In genomic region chr9:130343445-130343918, GRCh38 we compare ENCODE assay signal across 9 cellular contexts.
DNase-seq lines count a peak whose midpoint lies in the region; ATAC-seq and TF ChIP-seq lines count a peak whose summit lies in the region.
"Had no signal": no experiment of that assay in that cellular context is flagged by ENCODE, and none has a peak within 500 bp of the region (broad histone marks: within the 10 kb centered on the region; RNA-seq: fewer than 3 reads in every experiment).

No MANE protein-coding gene starts in this region.

- H3K36me3 ChIP-seq in A673 (ENCODE audit: insufficient read depth, low read length, poor library complexity, severe bottlenecking) (no peaks in the 10 kb centered on the region), heart right ventricle (no peaks in the 10 kb centered on the region)

- intact Hi-C loops in A673 (cut with micrococcal nuclease; ENCODE audit: unreplicated experiment) (loop anchor here (2.0 kb wide), 1 partner anchor 237 kb away; no protein-coding TSS in a partner anchor), heart right ventricle (cut with DNase I) (loop anchor here in 9 of 10 donors (2.0 to 10.0 kb wide), 5 partner anchors 81 to 239 kb away; no protein-coding TSS in a partner anchor)

- no peak overlapping the region for H3K27ac ChIP-seq in A673 (ENCODE audit: low read depth, low read length, poor library complexity, severe bottlenecking)
- no peak overlapping the region for H3K27ac ChIP-seq in heart right ventricle

- CTCF ChIA-PET in A673 (lab: Charles Lee): interaction anchor here (0.7 kb wide), 1 partner anchor 241 kb away, joined by 3 read pairs; no protein-coding TSS in a partner anchor

- H3K27me3 ChIP-seq in A673 (replicated peaks; ENCODE audit: insufficient read depth, low read depth, low read length, poor library complexity): no peaks in the 10 kb centered on the region
- peaks cover 0 to 6% (median 0%) of the 10 kb centered on the region in 7 donors for H3K27me3 ChIP-seq in heart right ventricle

- peak in 7 of 8 donors; percentile 3 to 41 (median 24) for ATAC-seq in heart right ventricle
- no peak for ATAC-seq in stimulated activated effector memory CD8-positive, alpha-beta T cell treated with anti-CD3 and anti-CD28 coated beads, Interleukin-12 subunit alpha, Interleukin-12 subunit beta, amount 100 ng/mL, for 72 hours
- no peak for ATAC-seq in HG03565 (IDR thresholded peaks at IDR 0.05; ENCODE audit: unreplicated experiment)
- ATAC-seq: naive thymus-derived CD8-positive, alpha-beta T cell had no signal

- H3K27ac Mint-ChIP-seq in activated T-cell treated with anti-CD3 and anti-CD28 coated beads, Interleukin-2, amount 50 U/mL, for 24 hours: no peak overlapping the region
- no peak overlapping the region for H3K27ac Mint-ChIP-seq in stimulated activated effector memory CD8-positive, alpha-beta T cell treated with anti-CD3 and anti-CD28 coated beads, Interleukin-12 subunit alpha, Interleukin-12 subunit beta, amount 100 ng/mL, for 72 hours
- H3K27ac Mint-ChIP-seq: naive thymus-derived CD8-positive, alpha-beta T cell had no signal

- peak; percentile 21 for DNase-seq in A673 (ENCODE audit: low spot score)
- DNase-seq in HFF-Myc (ENCODE audit: extremely low read depth, low read depth): no peak
- DNase-seq in activated T-cell treated with anti-CD3 and anti-CD28 coated beads, Interleukin-2, amount 50 U/mL, for 24 hours: peak; percentile 61
- no peak for DNase-seq in heart right ventricle
- peak; percentile 38 to 69 for DNase-seq in stimulated activated effector memory CD8-positive, alpha-beta T cell treated with anti-CD3 and anti-CD28 coated beads, Interleukin-12 subunit alpha, Interleukin-12 subunit beta, amount 100 ng/mL, for 72 hours (ENCODE audit: low spot score in 2 of 2)
- no peak for DNase-seq in NCI-H1105 treated with DMSO at 0.1 percent for 48 hours (lab: John Stamatoyannopoulos, UW)
- DNase-seq in NOMO-1 treated with DMSO at 0.1 percent for 48 hours (lab: John Stamatoyannopoulos, UW; ENCODE audit: unreplicated experiment): no peak

- H3K4me1 ChIP-seq in A673 (ENCODE audit: insufficient read depth, low read length, poor library complexity, severe bottlenecking) (no peaks in the 10 kb centered on the region), heart right ventricle (no peaks in the 10 kb centered on the region)

- no peaks in the 10 kb centered on the region for H3K4me1 Mint-ChIP-seq in activated T-cell treated with anti-CD3 and anti-CD28 coated beads, Interleukin-2, amount 50 U/mL, for 24 hours (ENCODE audit: low read depth)
- H3K4me1 Mint-ChIP-seq in stimulated activated effector memory CD8-positive, alpha-beta T cell treated with anti-CD3 and anti-CD28 coated beads, Interleukin-12 subunit alpha, Interleukin-12 subunit beta, amount 100 ng/mL, for 72 hours: no peaks in the 10 kb centered on the region

- no TSS peak for BruUV-seq in A673 (replicated peaks; lab: Mats Ljungman, UMichigan)

- no peak overlapping the region for H3K4me3 ChIP-seq in A673 (ENCODE audit: low read depth, low read length, poor library complexity, severe bottlenecking)
- no peak overlapping the region for H3K4me3 ChIP-seq in HFF-Myc (replicated peaks; ENCODE audit: low read depth, low read length)
- H3K4me3 ChIP-seq in heart right ventricle: no peak overlapping the region

- peaks cover 2% of the 10 kb centered on the region for H3K27me3 Mint-ChIP-seq in activated T-cell treated with anti-CD3 and anti-CD28 coated beads, Interleukin-2, amount 50 U/mL, for 24 hours
- H3K27me3 Mint-ChIP-seq: naive thymus-derived CD8-positive, alpha-beta T cell had no signal

- POLR2A ChIA-PET in A673 (lab: Charles Lee; ENCODE audit: low non-redundant PET): no interaction called here

- TF ChIP-seq CTCF in A673 (conservative IDR thresholded peaks at IDR 0.05; ENCODE audit: low read depth, low read length) (peak; percentile 95), HFF-Myc (IDR thresholded peaks at IDR 0.05; ENCODE audit: low read depth, low read length, missing control alignments) (peak; percentile 77), heart right ventricle (IDR thresholded peaks at IDR 0.05) (peak; percentile 65 to 81 (median 73))

- no peak overlapping the region for H3K4me3 Mint-ChIP-seq in activated T-cell treated with anti-CD3 and anti-CD28 coated beads, Interleukin-2, amount 50 U/mL, for 24 hours
- H3K4me3 Mint-ChIP-seq in stimulated activated effector memory CD8-positive, alpha-beta T cell treated with anti-CD3 and anti-CD28 coated beads, Interleukin-12 subunit alpha, Interleukin-12 subunit beta, amount 100 ng/mL, for 72 hours: no peak overlapping the region
- H3K4me3 Mint-ChIP-seq: naive thymus-derived CD8-positive, alpha-beta T cell had no signal

- H3K9me3 Mint-ChIP-seq in activated T-cell treated with anti-CD3 and anti-CD28 coated beads, Interleukin-2, amount 50 U/mL, for 24 hours: no peaks in the 10 kb centered on the region
- H3K9me3 Mint-ChIP-seq in stimulated activated effector memory CD8-positive, alpha-beta T cell treated with anti-CD3 and anti-CD28 coated beads, Interleukin-12 subunit alpha, Interleukin-12 subunit beta, amount 100 ng/mL, for 72 hours: no peaks in the 10 kb centered on the region
- H3K9me3 Mint-ChIP-seq: naive thymus-derived CD8-positive, alpha-beta T cell had no signal

- 35 to 40% methylated on average over 12 of the region's 12 CpGs for WGBS in heart right ventricle, 2 donors

- H3K9me3 ChIP-seq in A673 (ENCODE audit: low read depth, low read length, poor library complexity, severe bottlenecking) (no peaks in the 10 kb centered on the region), heart right ventricle (no peaks in the 10 kb centered on the region)

- no peaks in the 10 kb centered on the region for H3K36me3 Mint-ChIP-seq in activated T-cell treated with anti-CD3 and anti-CD28 coated beads, Interleukin-2, amount 50 U/mL, for 24 hours (ENCODE audit: low read depth)
- no peaks in the 10 kb centered on the region for H3K36me3 Mint-ChIP-seq in stimulated activated effector memory CD8-positive, alpha-beta T cell treated with anti-CD3 and anti-CD28 coated beads, Interleukin-12 subunit alpha, Interleukin-12 subunit beta, amount 100 ng/mL, for 72 hours
- H3K36me3 Mint-ChIP-seq: naive thymus-derived CD8-positive, alpha-beta T cell had no signal

Comparison
In these comparisons a context has a peak if more than half of its experiments do, and no peak if none do; other contexts are left out.
1. DNase-seq: peak in A673 (single experiment), activated T-cell treated with anti-CD3 and anti-CD28 coated beads, Interleukin-2, amount 50 U/mL, for 24 hours (single experiment) and stimulated activated effector memory CD8-positive, alpha-beta T cell treated with anti-CD3 and anti-CD28 coated beads, Interleukin-12 subunit alpha, Interleukin-12 subunit beta, amount 100 ng/mL, for 72 hours (2 of 2); none in HFF-Myc (single experiment), heart right ventricle (0 of 2), NCI-H1105 treated with DMSO at 0.1 percent for 48 hours (single experiment) and NOMO-1 treated with DMSO at 0.1 percent for 48 hours (single experiment).
2. ATAC-seq: peak in heart right ventricle (7 of 8); none in stimulated activated effector memory CD8-positive, alpha-beta T cell treated with anti-CD3 and anti-CD28 coated beads, Interleukin-12 subunit alpha, Interleukin-12 subunit beta, amount 100 ng/mL, for 72 hours (single experiment) and HG03565 (single experiment).
3. Peak in every context shown above with its lines, with median percentiles within 50 percentile points of each other: CTCF ChIP-seq.